In the genomic region with DNA sequence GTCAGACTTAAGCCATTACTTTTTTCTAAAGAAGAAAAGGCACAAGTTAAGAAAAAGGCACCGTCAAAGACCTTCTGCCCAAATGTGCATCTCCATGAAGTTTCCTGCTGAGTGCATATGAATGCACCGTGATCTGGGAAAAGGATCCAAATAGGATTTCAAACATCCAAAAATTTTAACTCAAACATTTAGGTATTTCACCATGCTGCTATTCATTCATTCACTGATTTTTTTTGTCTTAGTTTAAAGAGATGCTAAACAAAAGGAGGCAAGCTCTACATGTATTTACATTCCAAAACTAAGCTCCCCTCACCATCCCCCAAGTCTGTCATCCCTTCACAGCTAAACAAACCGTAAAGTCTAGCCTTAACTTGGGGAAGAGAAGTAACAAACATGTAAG, we compare ENCODE assay signal across 2 cellular contexts.
TF ChIP-seq lines count a peak whose summit lies in the region.

No MANE protein-coding gene starts in this region.

TF ChIP-seq in A549, 52 proteins besides CTCF, POLR2A, EP300 and RAD21 (continued from another document):
- TF ChIP-seq, protein P1, sequence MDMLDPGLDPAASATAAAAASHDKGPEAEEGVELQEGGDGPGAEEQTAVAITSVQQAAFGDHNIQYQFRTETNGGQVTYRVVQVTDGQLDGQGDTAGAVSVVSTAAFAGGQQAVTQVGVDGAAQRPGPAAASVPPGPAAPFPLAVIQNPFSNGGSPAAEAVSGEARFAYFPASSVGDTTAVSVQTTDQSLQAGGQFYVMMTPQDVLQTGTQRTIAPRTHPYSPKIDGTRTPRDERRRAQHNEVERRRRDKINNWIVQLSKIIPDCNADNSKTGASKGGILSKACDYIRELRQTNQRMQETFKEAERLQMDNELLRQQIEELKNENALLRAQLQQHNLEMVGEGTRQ (IDR thresholded peaks at IDR 0.05) = no peak
- TF ChIP-seq FOSL2 (IDR thresholded peaks at IDR 0.05) = no peak
- TF ChIP-seq FOSL2 (CRISPR knock-in tag; IDR thresholded peaks at IDR 0.05) = no peak
- no peak for TF ChIP-seq FOSB (CRISPR knock-in tag; IDR thresholded peaks at IDR 0.05)
- TF ChIP-seq, protein P2, sequence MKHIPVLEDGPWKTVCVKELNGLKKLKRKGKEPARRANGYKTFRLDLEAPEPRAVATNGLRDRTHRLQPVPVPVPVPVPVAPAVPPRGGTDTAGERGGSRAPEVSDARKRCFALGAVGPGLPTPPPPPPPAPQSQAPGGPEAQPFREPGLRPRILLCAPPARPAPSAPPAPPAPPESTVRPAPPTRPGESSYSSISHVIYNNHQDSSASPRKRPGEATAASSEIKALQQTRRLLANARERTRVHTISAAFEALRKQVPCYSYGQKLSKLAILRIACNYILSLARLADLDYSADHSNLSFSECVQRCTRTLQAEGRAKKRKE (CRISPR knock-in tag; IDR thresholded peaks at IDR 0.05; ENCODE audit: low read depth) = no peak
- TF ChIP-seq, protein P3, sequence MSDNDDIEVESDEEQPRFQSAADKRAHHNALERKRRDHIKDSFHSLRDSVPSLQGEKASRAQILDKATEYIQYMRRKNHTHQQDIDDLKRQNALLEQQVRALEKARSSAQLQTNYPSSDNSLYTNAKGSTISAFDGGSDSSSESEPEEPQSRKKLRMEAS (IDR thresholded peaks at IDR 0.05) = no peak
- no peak for TF ChIP-seq POLR2AphosphoS2 (conservative IDR thresholded peaks at IDR 0.05; ENCODE audit: low read length)
- no peak for TF ChIP-seq HOXB5 (CRISPR knock-in tag; IDR thresholded peaks at IDR 0.05)
- TF ChIP-seq MYC (IDR thresholded peaks at IDR 0.05; ENCODE audit: borderline replicate concordance, low read length) = no peak

TF ChIP-seq in HepG2, 621 proteins besides CTCF, POLR2A, EP300 and RAD21 (continued from another document):
- TF ChIP-seq, protein P4, sequence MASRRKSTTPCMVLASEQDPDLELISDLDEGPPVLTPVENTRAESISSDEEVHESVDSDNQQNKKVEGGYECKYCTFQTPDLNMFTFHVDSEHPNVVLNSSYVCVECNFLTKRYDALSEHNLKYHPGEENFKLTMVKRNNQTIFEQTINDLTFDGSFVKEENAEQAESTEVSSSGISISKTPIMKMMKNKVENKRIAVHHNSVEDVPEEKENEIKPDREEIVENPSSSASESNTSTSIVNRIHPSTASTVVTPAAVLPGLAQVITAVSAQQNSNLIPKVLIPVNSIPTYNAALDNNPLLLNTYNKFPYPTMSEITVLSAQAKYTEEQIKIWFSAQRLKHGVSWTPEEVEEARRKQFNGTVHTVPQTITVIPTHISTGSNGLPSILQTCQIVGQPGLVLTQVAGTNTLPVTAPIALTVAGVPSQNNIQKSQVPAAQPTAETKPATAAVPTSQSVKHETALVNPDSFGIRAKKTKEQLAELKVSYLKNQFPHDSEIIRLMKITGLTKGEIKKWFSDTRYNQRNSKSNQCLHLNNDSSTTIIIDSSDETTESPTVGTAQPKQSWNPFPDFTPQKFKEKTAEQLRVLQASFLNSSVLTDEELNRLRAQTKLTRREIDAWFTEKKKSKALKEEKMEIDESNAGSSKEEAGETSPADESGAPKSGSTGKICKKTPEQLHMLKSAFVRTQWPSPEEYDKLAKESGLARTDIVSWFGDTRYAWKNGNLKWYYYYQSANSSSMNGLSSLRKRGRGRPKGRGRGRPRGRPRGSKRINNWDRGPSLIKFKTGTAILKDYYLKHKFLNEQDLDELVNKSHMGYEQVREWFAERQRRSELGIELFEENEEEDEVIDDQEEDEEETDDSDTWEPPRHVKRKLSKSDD (CRISPR knock-in tag; IDR thresholded peaks at IDR 0.05; ENCODE audit: low read depth) = no peak
- TF ChIP-seq, protein P5, sequence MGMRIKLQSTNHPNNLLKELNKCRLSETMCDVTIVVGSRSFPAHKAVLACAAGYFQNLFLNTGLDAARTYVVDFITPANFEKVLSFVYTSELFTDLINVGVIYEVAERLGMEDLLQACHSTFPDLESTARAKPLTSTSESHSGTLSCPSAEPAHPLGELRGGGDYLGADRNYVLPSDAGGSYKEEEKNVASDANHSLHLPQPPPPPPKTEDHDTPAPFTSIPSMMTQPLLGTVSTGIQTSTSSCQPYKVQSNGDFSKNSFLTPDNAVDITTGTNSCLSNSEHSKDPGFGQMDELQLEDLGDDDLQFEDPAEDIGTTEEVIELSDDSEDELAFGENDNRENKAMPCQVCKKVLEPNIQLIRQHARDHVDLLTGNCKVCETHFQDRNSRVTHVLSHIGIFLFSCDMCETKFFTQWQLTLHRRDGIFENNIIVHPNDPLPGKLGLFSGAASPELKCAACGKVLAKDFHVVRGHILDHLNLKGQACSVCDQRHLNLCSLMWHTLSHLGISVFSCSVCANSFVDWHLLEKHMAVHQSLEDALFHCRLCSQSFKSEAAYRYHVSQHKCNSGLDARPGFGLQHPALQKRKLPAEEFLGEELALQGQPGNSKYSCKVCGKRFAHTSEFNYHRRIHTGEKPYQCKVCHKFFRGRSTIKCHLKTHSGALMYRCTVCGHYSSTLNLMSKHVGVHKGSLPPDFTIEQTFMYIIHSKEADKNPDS (CRISPR knock-in tag; IDR thresholded peaks at IDR 0.05) = no peak
- TF ChIP-seq, protein P6, sequence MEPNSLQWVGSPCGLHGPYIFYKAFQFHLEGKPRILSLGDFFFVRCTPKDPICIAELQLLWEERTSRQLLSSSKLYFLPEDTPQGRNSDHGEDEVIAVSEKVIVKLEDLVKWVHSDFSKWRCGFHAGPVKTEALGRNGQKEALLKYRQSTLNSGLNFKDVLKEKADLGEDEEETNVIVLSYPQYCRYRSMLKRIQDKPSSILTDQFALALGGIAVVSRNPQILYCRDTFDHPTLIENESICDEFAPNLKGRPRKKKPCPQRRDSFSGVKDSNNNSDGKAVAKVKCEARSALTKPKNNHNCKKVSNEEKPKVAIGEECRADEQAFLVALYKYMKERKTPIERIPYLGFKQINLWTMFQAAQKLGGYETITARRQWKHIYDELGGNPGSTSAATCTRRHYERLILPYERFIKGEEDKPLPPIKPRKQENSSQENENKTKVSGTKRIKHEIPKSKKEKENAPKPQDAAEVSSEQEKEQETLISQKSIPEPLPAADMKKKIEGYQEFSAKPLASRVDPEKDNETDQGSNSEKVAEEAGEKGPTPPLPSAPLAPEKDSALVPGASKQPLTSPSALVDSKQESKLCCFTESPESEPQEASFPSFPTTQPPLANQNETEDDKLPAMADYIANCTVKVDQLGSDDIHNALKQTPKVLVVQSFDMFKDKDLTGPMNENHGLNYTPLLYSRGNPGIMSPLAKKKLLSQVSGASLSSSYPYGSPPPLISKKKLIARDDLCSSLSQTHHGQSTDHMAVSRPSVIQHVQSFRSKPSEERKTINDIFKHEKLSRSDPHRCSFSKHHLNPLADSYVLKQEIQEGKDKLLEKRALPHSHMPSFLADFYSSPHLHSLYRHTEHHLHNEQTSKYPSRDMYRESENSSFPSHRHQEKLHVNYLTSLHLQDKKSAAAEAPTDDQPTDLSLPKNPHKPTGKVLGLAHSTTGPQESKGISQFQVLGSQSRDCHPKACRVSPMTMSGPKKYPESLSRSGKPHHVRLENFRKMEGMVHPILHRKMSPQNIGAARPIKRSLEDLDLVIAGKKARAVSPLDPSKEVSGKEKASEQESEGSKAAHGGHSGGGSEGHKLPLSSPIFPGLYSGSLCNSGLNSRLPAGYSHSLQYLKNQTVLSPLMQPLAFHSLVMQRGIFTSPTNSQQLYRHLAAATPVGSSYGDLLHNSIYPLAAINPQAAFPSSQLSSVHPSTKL (CRISPR knock-in tag; IDR thresholded peaks at IDR 0.05) = no peak
- TF ChIP-seq NONO (IDR thresholded peaks at IDR 0.05) (no peak), NONO (CRISPR knock-in tag; conservative IDR thresholded peaks at IDR 0.05) (no peak), REL (CRISPR knock-in tag; conservative IDR thresholded peaks at IDR 0.05) (no peak), ZNF354B (CRISPR knock-in tag; IDR thresholded peaks at IDR 0.05) (no peak), ZNF235 (CRISPR knock-in tag; IDR thresholded peaks at IDR 0.05; ENCODE audit: borderline replicate concordance) (no peak), ZNF644 (CRISPR knock-in tag; IDR thresholded peaks at IDR 0.05; ENCODE audit: low read depth) (no peak), IRX3 (CRISPR knock-in tag; IDR thresholded peaks at IDR 0.05; ENCODE audit: borderline replicate concordance, low read depth) (no peak), CEBPB (IDR thresholded peaks at IDR 0.05; ENCODE audit: borderline replicate concordance, low read depth, low read length) (no peak), SAFB2 (CRISPR knock-in tag; IDR thresholded peaks at IDR 0.05; ENCODE audit: borderline replicate concordance, low read depth) (no peak), ZNF572 (CRISPR knock-in tag; IDR thresholded peaks at IDR 0.05) (no peak), PAX8 (CRISPR knock-in tag; IDR thresholded peaks at IDR 0.05; ENCODE audit: borderline replicate concordance) (no peak), TSC22D2 (CRISPR knock-in tag; IDR thresholded peaks at IDR 0.05; ENCODE audit: borderline replicate concordance) (no peak), FOSL2 (CRISPR knock-in tag; IDR thresholded peaks at IDR 0.05) (no peak)
- TF ChIP-seq, protein P7, sequence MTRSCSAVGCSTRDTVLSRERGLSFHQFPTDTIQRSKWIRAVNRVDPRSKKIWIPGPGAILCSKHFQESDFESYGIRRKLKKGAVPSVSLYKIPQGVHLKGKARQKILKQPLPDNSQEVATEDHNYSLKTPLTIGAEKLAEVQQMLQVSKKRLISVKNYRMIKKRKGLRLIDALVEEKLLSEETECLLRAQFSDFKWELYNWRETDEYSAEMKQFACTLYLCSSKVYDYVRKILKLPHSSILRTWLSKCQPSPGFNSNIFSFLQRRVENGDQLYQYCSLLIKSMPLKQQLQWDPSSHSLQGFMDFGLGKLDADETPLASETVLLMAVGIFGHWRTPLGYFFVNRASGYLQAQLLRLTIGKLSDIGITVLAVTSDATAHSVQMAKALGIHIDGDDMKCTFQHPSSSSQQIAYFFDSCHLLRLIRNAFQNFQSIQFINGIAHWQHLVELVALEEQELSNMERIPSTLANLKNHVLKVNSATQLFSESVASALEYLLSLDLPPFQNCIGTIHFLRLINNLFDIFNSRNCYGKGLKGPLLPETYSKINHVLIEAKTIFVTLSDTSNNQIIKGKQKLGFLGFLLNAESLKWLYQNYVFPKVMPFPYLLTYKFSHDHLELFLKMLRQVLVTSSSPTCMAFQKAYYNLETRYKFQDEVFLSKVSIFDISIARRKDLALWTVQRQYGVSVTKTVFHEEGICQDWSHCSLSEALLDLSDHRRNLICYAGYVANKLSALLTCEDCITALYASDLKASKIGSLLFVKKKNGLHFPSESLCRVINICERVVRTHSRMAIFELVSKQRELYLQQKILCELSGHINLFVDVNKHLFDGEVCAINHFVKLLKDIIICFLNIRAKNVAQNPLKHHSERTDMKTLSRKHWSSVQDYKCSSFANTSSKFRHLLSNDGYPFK (CRISPR knock-in tag; IDR thresholded peaks at IDR 0.05; ENCODE audit: borderline replicate concordance) = no peak
- TF ChIP-seq, protein P8, sequence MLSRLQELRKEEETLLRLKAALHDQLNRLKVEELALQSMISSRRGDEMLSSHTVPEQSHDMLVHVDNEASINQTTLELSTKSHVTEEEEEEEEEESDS (CRISPR knock-in tag; IDR thresholded peaks at IDR 0.05; ENCODE audit: borderline replicate concordance) = no peak
